10 cellular contexts compared by ENCODE assay signal in genomic region chr6:109477725-109478124, GRCh38. TPM values are rescaled to one million over a fixed set of nuclear protein-coding genes. Genes with fewer than 3 reads are reported as not detected.
A peak's percentile ranks its signal among the peaks of the same experiment; 100 is the strongest.
DNase-seq lines count a peak whose midpoint lies in the region; ATAC-seq and TF ChIP-seq lines count a peak whose summit lies in the region.
"Had no signal": no experiment of that assay in that cellular context is flagged by ENCODE, and none has a peak within 500 bp of the region (broad histone marks: within the 10 kb centered on the region; RNA-seq: fewer than 3 reads in every experiment).

No MANE protein-coding gene starts in this region.

- ATAC-seq in CD4-positive, alpha-beta T cell (ENCODE audit: poor library complexity) = no peak
- peak; percentile 41 for ATAC-seq in GM21528 (IDR thresholded peaks at IDR 0.05; ENCODE audit: low FRiP score, unreplicated experiment)
- ATAC-seq in left cardiac atrium = no peak

- CTCF ChIA-PET in CD4-positive, alpha-beta T cell (lab: Charles Lee) = interaction anchor here (1.5 kb wide), 1 partner anchor 14 kb away, joined by 3 read pairs; no protein-coding TSS in a partner anchor

- no peak overlapping the region for H3K27ac ChIP-seq in CD4-positive, alpha-beta T cell (ENCODE audit: low read depth, low read length)
- H3K27ac ChIP-seq in OCI-LY1 (ENCODE audit: low read depth, low read length, poor library complexity, severe bottlenecking) (peak overlapping the region; percentile 80), iPS-18a (ENCODE audit: low read length) (no peak overlapping the region)

- H3K79me2 ChIP-seq in OCI-LY1 (ENCODE audit: insufficient read depth, low read length) = peaks cover 62% of the 10 kb centered on the region

- no peak overlapping the region for H2AFZ ChIP-seq in OCI-LY1 (ENCODE audit: low read length)

- peak overlapping the region; percentile 88 for H3K4me3 Mint-ChIP-seq in CD4-positive, alpha-beta T cell

- POLR2A ChIA-PET in CD4-positive, alpha-beta T cell (lab: Charles Lee) = interaction anchor here (2.0 to 6.5 kb wide), 3 partner anchors 19 to 95 kb away, joined by 6 to 86 read pairs (median 39); partner anchors contain the start of genes CD164 and MICAL1

- no peaks in the 10 kb centered on the region for H4K20me1 ChIP-seq in OCI-LY1 (ENCODE audit: insufficient read depth, low read length)

- H3K4me1 ChIP-seq in OCI-LY1 (ENCODE audit: insufficient read depth, low read length, severe bottlenecking) (peaks cover 59% of the 10 kb centered on the region), iPS-18a (ENCODE audit: control insufficient read depth, low read depth, low read length) (peaks cover 21% of the 10 kb centered on the region)

- intact Hi-C loops in CD4-positive, alpha-beta T cell (cut with DNase I, micrococcal nuclease) = no loop called here
- intact Hi-C loops in left cardiac atrium (cut with DNase I) = no loop called here

- H3K27ac Mint-ChIP-seq in CD4-positive, alpha-beta T cell = peak overlapping the region; percentile 52

- no peak for TF ChIP-seq CTCF in CD4-positive, alpha-beta T cell (IDR thresholded peaks at IDR 0.05)
- TF ChIP-seq CTCF in OCI-LY1 (IDR thresholded peaks at IDR 0.05; ENCODE audit: low read length) = no peak

- no peaks in the 10 kb centered on the region for H3K9me3 Mint-ChIP-seq in CD4-positive, alpha-beta T cell

- DNase-seq in CD4-positive, alpha-beta T cell = no peak
- DNase-seq in GM19240 (ENCODE audit: insufficient read length, low spot score) = no peak
- no peak for DNase-seq in left cardiac atrium
- DNase-seq in SW480 (ENCODE audit: low spot score) = no peak
- no peak for DNase-seq in H4 (ENCODE audit: low spot score)
- DNase-seq: NCI-H526, occipital lobe had no signal

- peaks cover 95% of the 10 kb centered on the region for H3K36me3 Mint-ChIP-seq in CD4-positive, alpha-beta T cell (ENCODE audit: low read depth)

- H3F3A ChIP-seq in OCI-LY1 (ENCODE audit: insufficient read depth, low read length) = no peaks in the 10 kb centered on the region

- H3K9me2 ChIP-seq in OCI-LY1 (ENCODE audit: low read depth, low read length) = no peaks in the 10 kb centered on the region

- H3K4me3 ChIP-seq in OCI-LY1 (ENCODE audit: low read depth, low read length, poor library complexity, severe bottlenecking) (peak overlapping the region; percentile 95), iPS-18a (ENCODE audit: low read length) (peak overlapping the region; percentile 16)

- peak overlapping the region; percentile 98 for H3K4me2 ChIP-seq in OCI-LY1 (ENCODE audit: low read length)

- H3K36me3 ChIP-seq in OCI-LY1 (ENCODE audit: insufficient read depth, low read length) = peaks cover 86% of the 10 kb centered on the region
- peaks cover 61% of the 10 kb centered on the region for H3K36me3 ChIP-seq in iPS-18a (ENCODE audit: control insufficient read depth, low read depth, low read length)

- H3K4me1 Mint-ChIP-seq in CD4-positive, alpha-beta T cell (ENCODE audit: low read depth) = peaks cover 86% of the 10 kb centered on the region

- H3K27me3 ChIP-seq in CD4-positive, alpha-beta T cell (ENCODE audit: control insufficient read depth, insufficient read depth, low read length) = no peaks in the 10 kb centered on the region
- H3K27me3 ChIP-seq in OCI-LY1 (ENCODE audit: insufficient read depth, low read length) (no peaks in the 10 kb centered on the region), iPS-18a (ENCODE audit: control insufficient read depth, insufficient read depth, low read length) (no peaks in the 10 kb centered on the region)

- no peaks in the 10 kb centered on the region for H3K9me3 ChIP-seq in CD4-positive, alpha-beta T cell (ENCODE audit: control insufficient read depth, low read length)
- no peaks in the 10 kb centered on the region for H3K9me3 ChIP-seq in OCI-LY1 (ENCODE audit: low read length)
- H3K9me3 ChIP-seq in iPS-18a (ENCODE audit: control insufficient read depth, low read depth, low read length) = no peaks in the 10 kb centered on the region

- H3K27me3 Mint-ChIP-seq in CD4-positive, alpha-beta T cell = no peaks in the 10 kb centered on the region

- H3K9ac ChIP-seq in OCI-LY1 (ENCODE audit: low read length) (peak overlapping the region; percentile 64; the same call in 1 of the 2 replicates), iPS-18a (ENCODE audit: low read length) (no peak overlapping the region)

RNA-seq across cellular contexts. Expression of gene ZBTB24, which starts 5.3 kb away (rescaled TPM):
- total RNA-seq in CD4-positive, alpha-beta T cell = 10 to 100 TPM; 10.4 to 10.5 TPM
- 1 to 10 TPM; 3.3 to 3.9 TPM for total RNA-seq in left cardiac atrium
- 5.2 and 6.1 TPM in 2 replicates for total RNA-seq in H4 (2014; rRNA removed; shearing (Covaris generic))

RNA-seq across cellular contexts. Expression of gene MICAL1, which starts 22.2 kb away (rescaled TPM):
- 100 to 1,000 TPM; 106 to 107 TPM for total RNA-seq in CD4-positive, alpha-beta T cell
- 1 to 10 TPM; 9.8 to 9.9 TPM for total RNA-seq in left cardiac atrium
- 3.5 and 5.8 TPM in 2 replicates for total RNA-seq in H4 (2014; rRNA removed; shearing (Covaris generic))

RNA-seq across cellular contexts. Expression of gene SMPD2, which starts 37.2 kb away (rescaled TPM):
- 10 to 100 TPM; 25.7 to 27.3 TPM for total RNA-seq in CD4-positive, alpha-beta T cell
- total RNA-seq in left cardiac atrium = 1 to 10 TPM; 4.8 to 5.7 TPM
- 11.2 and 12.9 TPM in 2 replicates for total RNA-seq in H4 (2014; rRNA removed; shearing (Covaris generic))

RNA-seq across cellular contexts. Expression of gene PPIL6, which starts 37.3 kb away (rescaled TPM):
- 1 to 10 TPM in 1 of 2 experiments, under 1 TPM in 1; 0.84 to 1.3 TPM for total RNA-seq in CD4-positive, alpha-beta T cell
- 1 to 10 TPM; 3.0 to 3.5 TPM for total RNA-seq in left cardiac atrium
- total RNA-seq in H4 (2014; rRNA removed; shearing (Covaris generic)) = 1.0 TPM in 1 of 2 replicates, not detected in the other

Comparison
In these comparisons a context has a peak if more than half of its experiments do, and no peak if none do; other contexts are left out.
1. RNA of gene MICAL1, which starts 22.2 kb away (total RNA-seq): 106 to 107 TPM in CD4-positive, alpha-beta T cell; 9.8 to 9.9 TPM in left cardiac atrium and 3.5 to 5.8 TPM in H4; every median in the first group is over 4 times any median in the second.